Comparison of ENCODE assay signal across 19 cellular contexts in genomic region chr18:64253222-64253621, GRCh38.
DNase-seq lines count a peak whose midpoint lies in the region; ATAC-seq and TF ChIP-seq lines count a peak whose summit lies in the region.
"Had no signal": no experiment of that assay in that cellular context is flagged by ENCODE, and none has a peak within 500 bp of the region (broad histone marks: within the 10 kb centered on the region; RNA-seq: fewer than 3 reads in every experiment).

No MANE protein-coding gene starts in this region.

- no peaks in the 10 kb centered on the region for H3K36me3 ChIP-seq in cardiac muscle cell
- no peaks in the 10 kb centered on the region for H3K36me3 ChIP-seq in right lobe of liver
- H3K36me3 ChIP-seq: BLaER1 had no signal

- peak overlapping the region; percentile 42 for H3K27ac ChIP-seq in cardiac muscle cell
- peak overlapping the region in 2 of 3 donors; percentile 66 to 72 for H3K27ac ChIP-seq in right lobe of liver
- H3K27ac ChIP-seq: 22Rv1, A549, BLaER1 had no signal

- H3K27me3 ChIP-seq in cardiac muscle cell (no peaks in the 10 kb centered on the region), right lobe of liver (no peaks in the 10 kb centered on the region)
- H3K27me3 ChIP-seq: BLaER1 had no signal

- TF ChIP-seq CTCF in cardiac muscle cell (IDR thresholded peaks at IDR 0.05; ENCODE audit: low read depth, low read length): no peak
- no peak for TF ChIP-seq CTCF in right lobe of liver (IDR thresholded peaks at IDR 0.05)

- intact Hi-C loops in Right ventricle myocardium superior (cut with DNase I): no loop called here
- intact Hi-C loops in right lobe of liver (cut with DNase I): no loop called here

- H3K9me3 ChIP-seq in cardiac muscle cell (ENCODE audit: low read depth): no peaks in the 10 kb centered on the region
- no peaks in the 10 kb centered on the region for H3K9me3 ChIP-seq in right lobe of liver
- H3K9me3 ChIP-seq: A549, BLaER1 had no signal

- no peak overlapping the region for H3K4me3 ChIP-seq in cardiac muscle cell
- no peak overlapping the region for H3K4me3 ChIP-seq in right lobe of liver
- H3K4me3 ChIP-seq: A549, BLaER1 had no signal

- ATAC-seq in Right ventricle myocardium superior (ENCODE audit: poor library complexity) (no peak), GM19351 (IDR thresholded peaks at IDR 0.05; ENCODE audit: unreplicated experiment) (peak; percentile 68), HG03025 (IDR thresholded peaks at IDR 0.05; ENCODE audit: low FRiP score, unreplicated experiment) (peak; percentile 69), right lobe of liver (no peak), GM21825 (IDR thresholded peaks at IDR 0.05; ENCODE audit: unreplicated experiment) (no peak)
- ATAC-seq: A549 had no signal

- H3K4me1 ChIP-seq in cardiac muscle cell (ENCODE audit: low read depth) (peaks cover 19% of the 10 kb centered on the region), right lobe of liver (peaks cover 0 to 28% (median 12%) of the 10 kb centered on the region in 4 donors)
- H3K4me1 ChIP-seq: A549, BLaER1 had no signal

- no peak for DNase-seq in cardiac muscle cell (ENCODE audit: low read depth in 1 of 2, low spot score in 1 of 2)
- no peak for DNase-seq in Right ventricle myocardium superior
- DNase-seq in right lobe of liver: no peak
- DNase-seq in NCI-H2196 treated with DMSO at 0.1 percent for 48 hours (lab: John Stamatoyannopoulos, UW; ENCODE audit: unreplicated experiment): no peak
- DNase-seq in NCI-H526 treated with DMSO at 0.1 percent for 48 hours (lab: John Stamatoyannopoulos, UW): no peak
- DNase-seq: CD4-positive, alpha-beta memory T cell; DMS153; DMS79; GDM1; GOT3; H9; Karpas-422; KBM-7 had no signal

- TF ChIP-seq POLR2A in right lobe of liver (IDR thresholded peaks at IDR 0.05): no peak

- 83% methylated on average over 4 of the region's 4 CpGs for WGBS in right lobe of liver (ENCODE audit: insufficient coverage, low coverage, low lambda C conversion rate, missing lambda C conversion rate)

Comparison
In these comparisons a context has a peak if more than half of its experiments do, and no peak if none do; other contexts are left out.
1. ATAC-seq: peak in GM19351 (single experiment) and HG03025 (single experiment); none in Right ventricle myocardium superior (single experiment), right lobe of liver (0 of 4) and GM21825 (single experiment).